Comparison of ENCODE assay signal across 24 cellular contexts in the genomic region with DNA sequence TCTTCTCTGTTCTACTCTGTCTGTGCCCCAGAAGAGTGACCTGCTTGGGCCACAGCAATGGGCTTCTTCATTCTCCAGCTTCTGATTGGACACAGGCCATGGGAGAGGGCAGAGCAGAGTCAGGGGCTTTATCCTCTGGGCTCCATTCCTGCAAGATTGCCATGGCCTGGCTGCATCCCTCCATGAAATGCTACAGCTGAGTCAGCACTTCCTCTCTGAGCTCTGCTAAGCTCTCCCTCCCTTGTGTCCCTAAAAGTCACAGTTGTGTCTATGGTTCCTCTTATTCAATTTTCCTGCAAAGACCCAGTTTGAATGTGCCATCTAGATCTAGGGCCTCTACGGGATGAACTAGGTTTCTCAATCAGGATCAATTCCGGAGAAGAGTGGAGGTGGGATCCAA.
DNase-seq lines count a peak whose midpoint lies in the region; ATAC-seq, FAIRE-seq and TF ChIP-seq lines count a peak whose summit lies in the region.
"Had no signal": no experiment of that assay in that cellular context is flagged by ENCODE, and none has a peak within 500 bp of the region (broad histone marks: within the 10 kb centered on the region; RNA-seq: fewer than 3 reads in every experiment).

No MANE protein-coding gene starts in this region.

- POLR2A ChIA-PET in A549 (lab: Yijun Ruan, JAX) = no interaction called here
- POLR2A ChIA-PET in IMR-90 (lab: Charles Lee; ENCODE audit: unreplicated experiment) = no interaction called here
- POLR2A ChIA-PET in K562 (lab: Yijun Ruan, JAX) = no interaction called here

- no peaks in the 10 kb centered on the region for H3K36me3 ChIP-seq in IMR-90 (ENCODE audit: control insufficient read depth, insufficient read depth, low read length)
- H3K36me3 ChIP-seq in K562 (ENCODE audit: control insufficient read depth, insufficient read depth, low read length) = no peaks in the 10 kb centered on the region
- no peaks in the 10 kb centered on the region for H3K36me3 ChIP-seq in ovary
- H3K36me3 ChIP-seq: BLaER1 treated with 17β-estradiol and CSF1 and Interleukin-3, amounts not matched to agents 10 nM and 100 nM had no signal

- 23% methylated on average over 2 of the region's 2 CpGs for WGBS in A549 (ENCODE audit: missing lambda C conversion rate)
- no CpG with 5 or more reads among the region's 2 CpGs for WGBS in IMR-90 (ENCODE audit: extremely low coverage in 2 of 2, insufficient read length in 1 of 2), 2 experiments
- 3% methylated on average over 2 of the region's 2 CpGs for WGBS in K562 (ENCODE audit: insufficient coverage, low coverage, missing lambda C conversion rate)
- WGBS in ovary, 3 donors = 44 to 98% (median 97%) methylated on average over 2 of the region's 2 CpGs

- TF ChIP-seq EP300 in A549 (IDR thresholded peaks at IDR 0.05) = no peak
- TF ChIP-seq EP300 in K562 (IDR thresholded peaks at IDR 0.05; ENCODE audit: low read length) = no peak
- TF ChIP-seq EP300 in ovary (IDR thresholded peaks at IDR 0.05) = no peak

- H3K9me1 ChIP-seq in IMR-90 (ENCODE audit: insufficient read depth, low read length) = no peaks in the 10 kb centered on the region
- H3K9me1 ChIP-seq in K562 (ENCODE audit: control insufficient read depth, insufficient read depth, low read length) = no peaks in the 10 kb centered on the region

- H3K9me3 ChIP-seq in A549 (no peaks in the 10 kb centered on the region; the same call in 2 of the 3 replicates), IMR-90 (ENCODE audit: control insufficient read depth, insufficient read depth, low read length) (peaks cover 7% of the 10 kb centered on the region; the same call in 1 of the 2 replicates), K562 (replicated peaks; ENCODE audit: control insufficient read depth, insufficient read depth, low read depth, low read length) (no peaks in the 10 kb centered on the region), ovary (no peaks in the 10 kb centered on the region)
- H3K9me3 ChIP-seq: Caco-2 had no signal

- H3K4ac ChIP-seq in IMR-90 (ENCODE audit: low read depth, low read length) = no peak overlapping the region

- no peak overlapping the region for H2BK15ac ChIP-seq in IMR-90 (ENCODE audit: low read depth, low read length)

- TF ChIP-seq CTCF in A549 (IDR thresholded peaks at IDR 0.05) (no peak), IMR-90 (conservative IDR thresholded peaks at IDR 0.05; ENCODE audit: low read depth, low read length) (no peak), K562 (IDR thresholded peaks at IDR 0.05 in 2 of 3, conservative IDR thresholded peaks at IDR 0.05 in 1 of 3; ENCODE audit: insufficient read depth in 2 of 3, low read depth in 1 of 3, low read length in 3 of 3) (no peak), ovary (IDR thresholded peaks at IDR 0.05) (no peak), GM13977 (IDR thresholded peaks at IDR 0.05; ENCODE audit: extremely low read depth, insufficient read depth, missing control alignments) (no peak)

- no peaks in the 10 kb centered on the region for H3K4me1 ChIP-seq in A549
- H3K4me1 ChIP-seq in IMR-90 (ENCODE audit: control insufficient read depth, insufficient read depth, low read length) = no peaks in the 10 kb centered on the region
- H3K4me1 ChIP-seq in K562 (replicated peaks in 1 of 2; ENCODE audit: control insufficient read depth in 2 of 2, insufficient read depth in 2 of 2, low read length in 2 of 2) = no peaks in the 10 kb centered on the region
- no peaks in the 10 kb centered on the region for H3K4me1 ChIP-seq in ovary (ENCODE audit: insufficient read depth)
- H3K4me1 ChIP-seq: Caco-2 had no signal

- FAIRE-seq in A549 (lab: Jason Lieb, UNC) = no peak
- FAIRE-seq in K562 (lab: Jason Lieb, UNC) = no peak
- FAIRE-seq: A204.1, D721Med, G401.6, GM12891, GM18507, GM19239 had no signal

- H3K4me2 ChIP-seq in A549 (no peak overlapping the region), IMR-90 (ENCODE audit: low read depth, low read length) (no peak overlapping the region), K562 (ENCODE audit: insufficient read depth, low read length) (no peak overlapping the region)

- no peak overlapping the region for H3K56ac ChIP-seq in IMR-90 (ENCODE audit: extremely low read depth, insufficient read depth, low read length)

- intact Hi-C loops in IMR-90 (cut with micrococcal nuclease) = no loop called here
- intact Hi-C loops in K562 (cut with micrococcal nuclease) = no loop called here
- intact Hi-C loops in ovary (cut with DNase I) = no loop called here

- no peak overlapping the region for H2AFZ ChIP-seq in IMR-90 (replicated peaks; ENCODE audit: low read length, poor library complexity)
- no peak overlapping the region for H2AFZ ChIP-seq in K562 (ENCODE audit: low read depth, low read length)

- no peaks in the 10 kb centered on the region for H3K27me3 ChIP-seq in IMR-90 (ENCODE audit: control insufficient read depth, insufficient read depth, low read length)
- no peaks in the 10 kb centered on the region; a peak in 1 of 5 replicates for H3K27me3 ChIP-seq in K562 (ENCODE audit: control insufficient read depth in 2 of 2, insufficient read depth in 2 of 2, low read length in 2 of 2)
- no peaks in the 10 kb centered on the region for H3K27me3 ChIP-seq in ovary
- H3K27me3 ChIP-seq: BLaER1 treated with 17β-estradiol and CSF1 and Interleukin-3, amounts not matched to agents 10 nM and 100 nM had no signal

- DNase-seq in A549 (ENCODE audit: low read depth in 1 of 2, low spot score in 1 of 2) (no peak), IMR-90 (no peak), K562 (ENCODE audit: extremely low read depth in 1 of 4, low spot score in 3 of 4) (no peak), left kidney (ENCODE audit: low read depth, low spot score) (peak; percentile 12), ovary (no peak), NCI-H2171 treated with DMSO at 0.1 percent for 48 hours (lab: John Stamatoyannopoulos, UW) (no peak), GM13977 (ENCODE audit: low spot score) (no peak)
- DNase-seq: 8988T; AML-193; Caco-2; Calu3; CD4-positive, alpha-beta T cell; CD8-positive, alpha-beta T cell; DMS79 treated with DMSO at 0.1 percent for 48 hours; GF-D8 had no signal

- no peak overlapping the region for H2BK5ac ChIP-seq in IMR-90 (ENCODE audit: low read depth, low read length, poor library complexity, severe bottlenecking)

- no peak for TF ChIP-seq RAD21 in A549 (conservative IDR thresholded peaks at IDR 0.05 in 1 of 2, IDR thresholded peaks at IDR 0.05 in 1 of 2)
- TF ChIP-seq RAD21 in IMR-90 (IDR thresholded peaks at IDR 0.05; ENCODE audit: low read length) = no peak
- no peak for TF ChIP-seq RAD21 in K562 (CRISPR knock-in tag; conservative IDR thresholded peaks at IDR 0.05 in 1 of 2, IDR thresholded peaks at IDR 0.05 in 1 of 2)

- H3K79me1 ChIP-seq in IMR-90 (ENCODE audit: low read depth in 1 of 2, low read length in 2 of 2) = no peaks in the 10 kb centered on the region

- H2AK9ac ChIP-seq in IMR-90 (replicated peaks; ENCODE audit: low read depth, low read length, poor library complexity) = no peak overlapping the region

- no peaks in the 10 kb centered on the region for H3K79me2 ChIP-seq in K562 (ENCODE audit: control insufficient read depth, insufficient read depth, low read length)

- dilution Hi-C loops in IMR-90 (cut with HindIII; ENCODE audit: low sequenced_read_pairs, unreplicated experiment) = no loop called here

- H3K9ac ChIP-seq in IMR-90 (ENCODE audit: low read depth, low read length) (no peak overlapping the region), K562 (ENCODE audit: insufficient read depth in 1 of 2, low read depth in 2 of 2, low read length in 2 of 2) (no peak overlapping the region)
- H3K9ac ChIP-seq: BLaER1 treated with 17β-estradiol and CSF1 and Interleukin-3, amounts not matched to agents 10 nM and 100 nM had no signal

- H3K23ac ChIP-seq in IMR-90 (ENCODE audit: low read depth, low read length) = no peak overlapping the region

- no peak overlapping the region for H3K18ac ChIP-seq in IMR-90 (ENCODE audit: low read depth, low read length)

- H4K20me1 ChIP-seq in IMR-90 (ENCODE audit: insufficient read depth, low read length) (no peaks in the 10 kb centered on the region), K562 (replicated peaks; ENCODE audit: control insufficient read depth, insufficient read depth, low read length) (no peaks in the 10 kb centered on the region)
- H4K20me1 ChIP-seq: BLaER1 treated with 17β-estradiol and CSF1 and Interleukin-3, amounts not matched to agents 10 nM and 100 nM had no signal

- no peak overlapping the region for H3K14ac ChIP-seq in IMR-90 (replicated peaks; ENCODE audit: low read depth, low read length)

- no peak overlapping the region for H4K5ac ChIP-seq in IMR-90 (ENCODE audit: low read depth, low read length)

- TF ChIP-seq POLR2A in A549 (IDR thresholded peaks at IDR 0.05; ENCODE audit: low read length) (no peak), IMR-90 (IDR thresholded peaks at IDR 0.05; ENCODE audit: low read depth, low read length) (no peak), K562 (conservative IDR thresholded peaks at IDR 0.05) (no peak), ovary (IDR thresholded peaks at IDR 0.05) (no peak)

- no peak overlapping the region for H2BK120ac ChIP-seq in IMR-90 (ENCODE audit: low read depth, low read length)

- H3K4me3 ChIP-seq in A549 (no peak overlapping the region), IMR-90 (ENCODE audit: insufficient read depth, low read depth, low read length) (no peak overlapping the region), K562 (no peak overlapping the region), ovary (no peak overlapping the region)
- H3K4me3 ChIP-seq: BLaER1 treated with 17β-estradiol and CSF1 and Interleukin-3, amounts not matched to agents 10 nM and 100 nM had no signal

- H4K8ac ChIP-seq in IMR-90 (ENCODE audit: low read depth in 2 of 2, low read length in 2 of 2) = no peak overlapping the region

- BruUV-seq in IMR-90 (replicated peaks; lab: Mats Ljungman, UMichigan) (no TSS peak), K562 (replicated peaks; lab: Mats Ljungman, UMichigan) (no TSS peak)

- in situ Hi-C loops in IMR-90 (cut with MboI; ENCODE audit: low sequenced_read_pairs) = no loop called here
- in situ Hi-C loops in K562 (cut with MboI) = no loop called here
- in situ Hi-C loops in GM13977 (cut with MboI; ENCODE audit: low pct_unique_long_range_greater_than_20kb, low sequenced_read_pairs, unreplicated experiment) = no loop called here

- CTCF ChIA-PET in A549 (lab: Yijun Ruan, JAX) = interaction anchor here (0.6 to 1.5 kb wide), 2 partner anchors 9 to 1779 kb away, joined by 3 to 4 read pairs; no protein-coding TSS in a partner anchor
- CTCF ChIA-PET in IMR-90 (lab: Yijun Ruan, JAX) = no interaction called here
- CTCF ChIA-PET in K562 (lab: Yijun Ruan, JAX; ENCODE audit: low intra/inter-chr PET ratio) = no interaction called here

- ATAC-seq in A549 (no peak), IMR-90 (ENCODE audit: low read depth) (no peak), K562 (no peak), GM18867 (IDR thresholded peaks at IDR 0.05; ENCODE audit: unreplicated experiment) (no peak)
- ATAC-seq: CD8-positive, alpha-beta T cell had no signal

- no peak overlapping the region for H2AK5ac ChIP-seq in IMR-90 (ENCODE audit: low read depth, low read length)

- H2BK20ac ChIP-seq in IMR-90 (ENCODE audit: low read depth, low read length) = no peak overlapping the region

- H3K27ac ChIP-seq in A549 (no peak overlapping the region), IMR-90 (ENCODE audit: insufficient read depth, low read length) (no peak overlapping the region), K562 (ENCODE audit: extremely low read depth, low read depth, low read length) (no peak overlapping the region), ovary (no peak overlapping the region)
- H3K27ac ChIP-seq: BLaER1 treated with 17β-estradiol and CSF1 and Interleukin-3, amounts not matched to agents 10 nM and 100 nM; C4-2B had no signal

- H4K91ac ChIP-seq in IMR-90 (ENCODE audit: insufficient read depth, low read depth, low read length) = no peak overlapping the region

Comparison
In these comparisons a context has a peak if more than half of its experiments do, and no peak if none do; other contexts are left out.
1. Of the 35 proteins assayed by ChIP-seq in both K562 and A549: peak only in K562: none; only in A549: none; in both: MAFK; in neither: 34.